In the genomic region with DNA sequence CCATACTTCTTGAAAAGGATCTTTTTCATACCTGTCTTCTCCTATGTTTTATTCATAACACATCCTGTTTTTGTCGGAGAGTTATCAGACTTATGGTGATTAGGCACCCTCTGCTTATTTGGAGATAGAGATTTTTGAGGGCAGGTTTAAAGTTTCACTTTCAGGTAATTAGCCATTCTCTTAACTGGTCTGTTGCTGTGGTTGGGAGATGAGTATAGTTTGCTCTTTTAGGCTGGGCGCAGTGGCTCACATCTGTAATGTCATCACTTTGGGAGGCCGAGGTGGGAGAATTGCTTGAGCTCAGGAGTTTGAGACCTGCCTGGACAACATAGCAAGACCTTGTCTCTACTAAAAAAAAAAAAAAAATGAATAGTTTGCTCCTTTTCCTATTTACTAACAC, we compare ENCODE assay signal across 1 cellular context.
TF ChIP-seq lines count a peak whose summit lies in the region.

No MANE protein-coding gene starts in this region.

TF ChIP-seq in GM23338, 12 proteins besides CTCF, POLR2A, EP300 and RAD21 (continued from another document):
- TF ChIP-seq EZH2phosphoT487 (IDR thresholded peaks at IDR 0.05; ENCODE audit: unreplicated experiment): no peak
- TF ChIP-seq, protein P1, sequence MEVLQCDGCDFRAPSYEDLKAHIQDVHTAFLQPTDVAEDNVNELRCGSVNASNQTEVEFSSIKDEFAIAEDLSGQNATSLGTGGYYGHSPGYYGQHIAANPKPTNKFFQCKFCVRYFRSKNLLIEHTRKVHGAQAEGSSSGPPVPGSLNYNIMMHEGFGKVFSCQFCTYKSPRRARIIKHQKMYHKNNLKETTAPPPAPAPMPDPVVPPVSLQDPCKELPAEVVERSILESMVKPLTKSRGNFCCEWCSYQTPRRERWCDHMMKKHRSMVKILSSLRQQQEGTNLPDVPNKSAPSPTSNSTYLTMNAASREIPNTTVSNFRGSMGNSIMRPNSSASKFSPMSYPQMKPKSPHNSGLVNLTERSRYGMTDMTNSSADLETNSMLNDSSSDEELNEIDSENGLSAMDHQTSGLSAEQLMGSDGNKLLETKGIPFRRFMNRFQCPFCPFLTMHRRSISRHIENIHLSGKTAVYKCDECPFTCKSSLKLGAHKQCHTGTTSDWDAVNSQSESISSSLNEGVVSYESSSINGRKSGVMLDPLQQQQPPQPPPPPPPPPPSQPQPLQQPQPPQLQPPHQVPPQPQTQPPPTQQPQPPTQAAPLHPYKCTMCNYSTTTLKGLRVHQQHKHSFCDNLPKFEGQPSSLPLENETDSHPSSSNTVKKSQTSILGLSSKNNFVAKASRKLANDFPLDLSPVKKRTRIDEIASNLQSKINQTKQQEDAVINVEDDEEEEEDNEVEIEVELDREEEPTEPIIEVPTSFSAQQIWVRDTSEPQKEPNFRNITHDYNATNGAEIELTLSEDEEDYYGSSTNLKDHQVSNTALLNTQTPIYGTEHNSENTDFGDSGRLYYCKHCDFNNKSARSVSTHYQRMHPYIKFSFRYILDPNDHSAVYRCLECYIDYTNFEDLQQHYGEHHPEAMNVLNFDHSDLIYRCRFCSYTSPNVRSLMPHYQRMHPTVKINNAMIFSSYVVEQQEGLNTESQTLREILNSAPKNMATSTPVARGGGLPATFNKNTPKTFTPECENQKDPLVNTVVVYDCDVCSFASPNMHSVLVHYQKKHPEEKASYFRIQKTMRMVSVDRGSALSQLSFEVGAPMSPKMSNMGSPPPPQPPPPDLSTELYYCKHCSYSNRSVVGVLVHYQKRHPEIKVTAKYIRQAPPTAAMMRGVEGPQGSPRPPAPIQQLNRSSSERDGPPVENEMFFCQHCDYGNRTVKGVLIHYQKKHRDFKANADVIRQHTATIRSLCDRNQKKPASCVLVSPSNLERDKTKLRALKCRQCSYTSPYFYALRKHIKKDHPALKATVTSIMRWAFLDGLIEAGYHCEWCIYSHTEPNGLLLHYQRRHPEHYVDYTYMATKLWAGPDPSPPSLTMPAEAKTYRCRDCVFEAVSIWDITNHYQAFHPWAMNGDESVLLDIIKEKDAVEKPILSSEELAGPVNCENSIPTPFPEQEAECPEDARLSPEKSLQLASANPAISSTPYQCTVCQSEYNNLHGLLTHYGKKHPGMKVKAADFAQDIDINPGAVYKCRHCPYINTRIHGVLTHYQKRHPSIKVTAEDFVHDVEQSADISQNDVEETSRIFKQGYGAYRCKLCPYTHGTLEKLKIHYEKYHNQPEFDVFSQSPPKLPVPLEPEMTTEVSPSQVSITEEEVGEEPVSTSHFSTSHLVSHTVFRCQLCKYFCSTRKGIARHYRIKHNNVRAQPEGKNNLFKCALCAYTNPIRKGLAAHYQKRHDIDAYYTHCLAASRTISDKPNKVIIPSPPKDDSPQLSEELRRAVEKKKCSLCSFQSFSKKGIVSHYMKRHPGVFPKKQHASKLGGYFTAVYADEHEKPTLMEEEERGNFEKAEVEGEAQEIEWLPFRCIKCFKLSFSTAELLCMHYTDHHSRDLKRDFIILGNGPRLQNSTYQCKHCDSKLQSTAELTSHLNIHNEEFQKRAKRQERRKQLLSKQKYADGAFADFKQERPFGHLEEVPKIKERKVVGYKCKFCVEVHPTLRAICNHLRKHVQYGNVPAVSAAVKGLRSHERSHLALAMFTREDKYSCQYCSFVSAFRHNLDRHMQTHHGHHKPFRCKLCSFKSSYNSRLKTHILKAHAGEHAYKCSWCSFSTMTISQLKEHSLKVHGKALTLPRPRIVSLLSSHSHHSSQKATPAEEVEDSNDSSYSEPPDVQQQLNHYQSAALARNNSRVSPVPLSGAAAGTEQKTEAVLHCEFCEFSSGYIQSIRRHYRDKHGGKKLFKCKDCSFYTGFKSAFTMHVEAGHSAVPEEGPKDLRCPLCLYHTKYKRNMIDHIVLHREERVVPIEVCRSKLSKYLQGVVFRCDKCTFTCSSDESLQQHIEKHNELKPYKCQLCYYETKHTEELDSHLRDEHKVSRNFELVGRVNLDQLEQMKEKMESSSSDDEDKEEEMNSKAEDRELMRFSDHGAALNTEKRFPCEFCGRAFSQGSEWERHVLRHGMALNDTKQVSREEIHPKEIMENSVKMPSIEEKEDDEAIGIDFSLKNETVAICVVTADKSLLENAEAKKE (CRISPR knock-in tag; IDR thresholded peaks at IDR 0.05): no peak
TF ChIP-seq in GM23338: peak in this region for 0.
